Comparison of ENCODE assay signal across 24 cellular contexts in genomic region chr5:8068078-8068477, GRCh38.
"Had no signal": no experiment of that assay in that cellular context is flagged by ENCODE, and none has a peak within 500 bp of the region (broad histone marks: within the 10 kb centered on the region; RNA-seq: fewer than 3 reads in every experiment).

No MANE protein-coding gene starts in this region.

- H2AFZ ChIP-seq: hepatocyte had no signal

- H3K27me3 ChIP-seq: adrenal gland, ascending aorta, brain microvascular endothelial cell, foreskin keratinocyte, hepatocyte, ovary had no signal

- DNase-seq: activated CD4-positive, alpha-beta T cell treated with anti-CD3 and anti-CD28 coated beads for 1 hour; activated CD4-positive, alpha-beta T cell treated with anti-CD3 and anti-CD28 coated beads, Interleukin-2, amount 50 U/mL, for 1 hour; activated CD8-positive, alpha-beta T cell treated with anti-CD3 and anti-CD28 coated beads, Interleukin-2, amount 10 ng/mL, durations not matched to agents 7 days and 5 days; activated naive CD4-positive, alpha-beta T cell; activated T-cell treated with anti-CD3 and anti-CD28 coated beads, Interleukin-2, amount 50 U/mL, for 24 hours; adrenal gland; brain microvascular endothelial cell; caudate nucleus; dermis blood vessel endothelial cell; effector CD8-positive, alpha-beta T cell; erythroblast; foreskin keratinocyte; glutamatergic neuron; left ventricle myocardium inferior; ovary; stimulated activated CD4-positive, alpha-beta T cell treated with anti-CD3 and anti-CD28 coated beads, Interleukin-4, amount 100 ng/mL, for 1 hour; stimulated activated naive CD4-positive, alpha-beta T cell treated with Interleukin-2 at 50 U/mL for 16 hours had no signal

- H3K4me1 ChIP-seq: adrenal gland, ascending aorta, foreskin keratinocyte, left ventricle myocardium inferior, prostate gland had no signal

- H3K79me2 ChIP-seq: hepatocyte had no signal

- H3K4me3 ChIP-seq: adrenal gland, ascending aorta, hepatocyte, left ventricle myocardium inferior, ovary, prostate gland had no signal

- H3K9me3 ChIP-seq: adrenal gland, ascending aorta, left ventricle myocardium inferior, ovary, prostate gland had no signal

- H3K36me3 ChIP-seq: adrenal gland, ascending aorta, brain microvascular endothelial cell, left ventricle myocardium inferior, ovary, prostate gland had no signal

- H3K36me3 Mint-ChIP-seq: activated naive CD8-positive, alpha-beta T cell; natural killer cell treated with Interleukin-12 subunit alpha and Interleukin-12 subunit beta and Interleukin-15 and Interleukin-18, amount 100 ng/mL, for 72 hours had no signal

- H3K27ac Mint-ChIP-seq: activated CD8-positive, alpha-beta T cell treated with anti-CD3 and anti-CD28 coated beads, Interleukin-2, amount 10 ng/mL, durations not matched to agents 7 days and 5 days; activated naive CD8-positive, alpha-beta T cell; activated T-cell treated with anti-CD3 and anti-CD28 coated beads, Interleukin-2, amount 50 U/mL, for 24 hours; activated T-helper 2 cell treated with anti-CD3 and anti-CD28 coated beads, Interferon-gamma antibody, Interleukin-2, Interleukin-4, amounts not matched to agents 10 μg/mL and 5 μg/mL and 100 μg/mL, durations not matched to agents 14 hours and 24 hours and 36 hours; natural killer cell treated with Interleukin-12 subunit alpha and Interleukin-12 subunit beta and Interleukin-15 and Interleukin-18, amount 100 ng/mL, for 72 hours had no signal

- H3K27me3 Mint-ChIP-seq: activated T-cell treated with anti-CD3 and anti-CD28 coated beads, Interleukin-2, amount 50 U/mL, for 24 hours; natural killer cell treated with Interleukin-12 subunit alpha and Interleukin-12 subunit beta and Interleukin-15 and Interleukin-18, amount 100 ng/mL, for 72 hours had no signal

- ATAC-seq: activated CD8-positive, alpha-beta T cell treated with anti-CD3 and anti-CD28 coated beads, Interleukin-2, amount 10 ng/mL, durations not matched to agents 7 days and 5 days; foreskin keratinocyte; natural killer cell treated with Interleukin-12 subunit alpha and Interleukin-12 subunit beta and Interleukin-15 and Interleukin-18, amount 100 ng/mL, for 72 hours had no signal

- H3K27ac ChIP-seq: adrenal gland, ascending aorta, brain microvascular endothelial cell, foreskin keratinocyte, hepatocyte, left ventricle myocardium inferior, ovary, prostate gland had no signal

- H3K4me3 Mint-ChIP-seq: activated CD8-positive, alpha-beta T cell treated with anti-CD3 and anti-CD28 coated beads, Interleukin-2, amount 10 ng/mL, durations not matched to agents 7 days and 5 days; activated naive CD8-positive, alpha-beta T cell; activated T-cell treated with anti-CD3 and anti-CD28 coated beads, Interleukin-2, amount 50 U/mL, for 24 hours; natural killer cell treated with Interleukin-12 subunit alpha and Interleukin-12 subunit beta and Interleukin-15 and Interleukin-18, amount 100 ng/mL, for 72 hours had no signal

- H3K4me2 ChIP-seq: hepatocyte had no signal

- FAIRE-seq: TTC549 had no signal
